In the genomic region with DNA sequence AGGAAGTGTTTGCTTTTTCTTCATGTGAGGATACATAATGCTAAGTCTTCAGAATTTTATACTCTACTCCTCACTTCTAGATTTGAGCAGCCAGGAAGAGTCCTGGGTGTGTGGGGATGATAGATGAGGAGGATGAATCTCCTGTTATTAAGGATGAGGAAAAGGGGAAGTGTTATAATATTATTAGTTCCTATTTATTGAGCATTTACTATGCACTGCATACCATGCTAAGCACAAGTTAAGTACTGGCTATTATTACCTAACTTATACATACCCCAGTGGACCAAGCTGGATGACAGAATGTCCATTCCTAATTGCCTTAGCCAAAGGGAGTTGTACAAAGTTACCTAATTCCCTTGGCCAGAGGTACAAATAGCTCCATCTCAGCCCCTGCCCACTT, we compare ENCODE assay signal across 21 cellular contexts.
"Had no signal": no experiment of that assay in that cellular context is flagged by ENCODE, and none has a peak within 500 bp of the region (broad histone marks: within the 10 kb centered on the region; RNA-seq: fewer than 3 reads in every experiment).

No MANE protein-coding gene starts in this region.

- ATAC-seq: activated CD8-positive, alpha-beta memory T cell treated with anti-CD3 and anti-CD28 coated beads, Interleukin-2, amount 10 ng/mL, durations not matched to agents 7 days and 5 days; sciatic nerve; stimulated activated memory B cell treated with anti-CD40 and anti-IgM and Interleukin-4, amounts not matched to agents 10 μg/mL and 1 μg/mL and 100 μg/mL, for 72 hours; T-helper 17 cell had no signal

- H3K9me3 Mint-ChIP-seq: activated naive CD4-positive, alpha-beta T cell treated with anti-CD3 and anti-CD28 coated beads, Interleukin-2, amount 50 U/mL, for 24 hours; central memory CD8-positive, alpha-beta T cell; memory B cell; stimulated activated memory B cell treated with anti-CD40 and anti-IgM and Interleukin-4, amounts not matched to agents 10 μg/mL and 1 μg/mL and 100 μg/mL, for 72 hours had no signal

- H3K4me1 ChIP-seq: ascending aorta had no signal

- H3K27me3 Mint-ChIP-seq: activated naive CD4-positive, alpha-beta T cell treated with anti-CD3 and anti-CD28 coated beads, Interleukin-2, amount 50 U/mL, for 24 hours had no signal

- H3K27me3 ChIP-seq: adrenal gland, ascending aorta, stomach, suprapubic skin, transverse colon had no signal

- H3K36me3 ChIP-seq: adrenal gland, ascending aorta, stomach, suprapubic skin, transverse colon had no signal

- H3K4me1 Mint-ChIP-seq: activated CD8-positive, alpha-beta memory T cell treated with anti-CD3 and anti-CD28 coated beads, Interleukin-2, amount 10 ng/mL, durations not matched to agents 7 days and 5 days; activated naive CD4-positive, alpha-beta T cell treated with anti-CD3 and anti-CD28 coated beads, Interleukin-2, amount 50 U/mL, for 24 hours; central memory CD8-positive, alpha-beta T cell; memory B cell; stimulated activated memory B cell treated with anti-CD40 and anti-IgM and Interleukin-4, amounts not matched to agents 10 μg/mL and 1 μg/mL and 100 μg/mL, for 72 hours; T-helper 17 cell had no signal

- H3K36me3 Mint-ChIP-seq: activated CD8-positive, alpha-beta memory T cell treated with anti-CD3 and anti-CD28 coated beads, Interleukin-2, amount 10 ng/mL, durations not matched to agents 7 days and 5 days; activated naive CD4-positive, alpha-beta T cell treated with anti-CD3 and anti-CD28 coated beads, Interleukin-2, amount 50 U/mL, for 24 hours; memory B cell; stimulated activated memory B cell treated with anti-CD40 and anti-IgM and Interleukin-4, amounts not matched to agents 10 μg/mL and 1 μg/mL and 100 μg/mL, for 72 hours had no signal

- H3K4me3 Mint-ChIP-seq: activated CD8-positive, alpha-beta memory T cell treated with anti-CD3 and anti-CD28 coated beads, Interleukin-2, amount 10 ng/mL, durations not matched to agents 7 days and 5 days; activated naive CD4-positive, alpha-beta T cell treated with anti-CD3 and anti-CD28 coated beads, Interleukin-2, amount 50 U/mL, for 24 hours; central memory CD8-positive, alpha-beta T cell; memory B cell; stimulated activated memory B cell treated with anti-CD40 and anti-IgM and Interleukin-4, amounts not matched to agents 10 μg/mL and 1 μg/mL and 100 μg/mL, for 72 hours; T-helper 17 cell had no signal

- DNase-seq: activated CD4-positive, alpha-beta T cell treated with anti-CD3 and anti-CD28 coated beads for 4 hours; activated CD4-positive, alpha-beta T cell treated with anti-CD3 and anti-CD28 coated beads, Interleukin-2, amount 50 U/mL, for 48 hours; activated CD4-positive, CD25-positive, alpha-beta regulatory T cell; activated CD8-positive, alpha-beta memory T cell treated with anti-CD3 and anti-CD28 coated beads, Interleukin-2, amount 10 ng/mL, durations not matched to agents 7 days and 5 days; activated gamma-delta T cell; activated T-cell treated with anti-CD3 and anti-CD28 coated beads for 4 hours; adrenal gland; effector memory CD4-positive, alpha-beta T cell; foreskin melanocyte; mucosa of descending colon; stimulated activated CD4-positive, alpha-beta T cell treated with anti-CD3 and anti-CD28 coated beads, Interleukin-15, amount 100 ng/mL, for 24 hours; stomach; T-helper 17 cell; transverse colon had no signal

- H3K9me3 ChIP-seq: adrenal gland, ascending aorta, mucosa of descending colon, stomach, suprapubic skin, transverse colon had no signal

- H3K27ac ChIP-seq: adrenal gland, ascending aorta, suprapubic skin, transverse colon had no signal

- H3K27ac Mint-ChIP-seq: activated CD8-positive, alpha-beta memory T cell treated with anti-CD3 and anti-CD28 coated beads, Interleukin-2, amount 10 ng/mL, durations not matched to agents 7 days and 5 days; activated naive CD4-positive, alpha-beta T cell treated with anti-CD3 and anti-CD28 coated beads, Interleukin-2, amount 50 U/mL, for 24 hours; memory B cell; stimulated activated memory B cell treated with anti-CD40 and anti-IgM and Interleukin-4, amounts not matched to agents 10 μg/mL and 1 μg/mL and 100 μg/mL, for 72 hours; T-helper 17 cell had no signal

- H3K4me3 ChIP-seq: adrenal gland, ascending aorta, mucosa of descending colon, stomach, suprapubic skin, transverse colon had no signal
